Comparison of ENCODE assay signal across 23 cellular contexts in the genomic region with DNA sequence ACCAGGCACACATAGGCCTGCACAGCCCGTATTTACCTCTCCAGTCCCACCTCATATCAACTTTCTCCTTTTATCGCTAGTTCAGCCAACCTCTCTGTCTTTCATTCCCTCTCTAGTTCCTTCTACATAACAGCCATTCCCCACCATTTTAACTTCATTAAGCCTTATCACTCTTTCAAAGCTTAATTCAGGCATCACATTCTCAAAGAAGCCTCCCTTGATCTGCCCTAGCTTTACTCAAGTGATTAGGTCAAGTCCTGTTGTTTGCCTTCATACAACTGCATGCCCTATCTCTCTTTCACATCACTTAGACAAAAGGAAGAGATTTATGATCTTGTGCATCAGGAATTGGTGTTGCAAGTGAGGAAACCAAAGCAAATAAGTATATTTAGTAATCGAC.
DNase-seq lines count a peak whose midpoint lies in the region; ATAC-seq, FAIRE-seq and TF ChIP-seq lines count a peak whose summit lies in the region.
"Had no signal": no experiment of that assay in that cellular context is flagged by ENCODE, and none has a peak within 500 bp of the region (broad histone marks: within the 10 kb centered on the region; RNA-seq: fewer than 3 reads in every experiment).

No MANE protein-coding gene starts in this region.

- peaks cover 20% of the 10 kb centered on the region for H3K36me3 Mint-ChIP-seq in glutamatergic neuron (ENCODE audit: unreplicated experiment)
- peaks cover 0 to 4% of the 10 kb centered on the region in 2 donors for H3K36me3 Mint-ChIP-seq in activated T-cell treated with anti-CD3 and anti-CD28 coated beads, Interleukin-2, amount 50 U/mL, for 72 hours (ENCODE audit: insufficient read depth in 2 of 2)
- H3K36me3 Mint-ChIP-seq: CD4-positive, CD25-positive, alpha-beta regulatory T cell; CD8-positive, alpha-beta memory T cell had no signal

- H3K27me3 Mint-ChIP-seq in glutamatergic neuron (ENCODE audit: unreplicated experiment): peaks cover 2% of the 10 kb centered on the region
- H3K27me3 Mint-ChIP-seq in activated T-cell treated with anti-CD3 and anti-CD28 coated beads, Interleukin-2, amount 50 U/mL, for 72 hours (ENCODE audit: low read depth): no peaks in the 10 kb centered on the region
- H3K27me3 Mint-ChIP-seq: IgD-negative memory B cell had no signal

- H3K4me3 ChIP-seq in LNCaP clone FGC (ENCODE audit: low read depth, low read length) (no peak overlapping the region), neuronal stem cell (ENCODE audit: low read length in 2 of 2) (no peak overlapping the region), heart right ventricle (no peak overlapping the region)
- H3K4me3 ChIP-seq: GM23338 had no signal

- H3K27me3 ChIP-seq in neuronal stem cell (ENCODE audit: control insufficient read depth in 3 of 3, insufficient read depth in 3 of 3, low read depth in 1 of 3, low read length in 3 of 3): no peaks in the 10 kb centered on the region
- H3K27me3 ChIP-seq in heart right ventricle: no peaks in the 10 kb centered on the region

- H2AFZ ChIP-seq in neuronal stem cell (ENCODE audit: low read length): peak overlapping the region; percentile 13
- H2AFZ ChIP-seq: GM23338 had no signal

- H3K23ac ChIP-seq in neuronal stem cell (ENCODE audit: low read depth, low read length, poor library complexity): no peak overlapping the region

- no peak overlapping the region for H2BK5ac ChIP-seq in neuronal stem cell (ENCODE audit: low read length)

- peaks cover 0 to 9% of the 10 kb centered on the region in 2 donors for H3K4me1 ChIP-seq in neuronal stem cell (ENCODE audit: control insufficient read depth in 2 of 2, insufficient read depth in 1 of 2, low read depth in 1 of 2, low read length in 2 of 2)
- no peaks in the 10 kb centered on the region for H3K4me1 ChIP-seq in heart right ventricle
- H3K4me1 ChIP-seq: BE2C had no signal

- no peak overlapping the region for H2BK120ac ChIP-seq in neuronal stem cell (ENCODE audit: low read depth, low read length)

- no peak overlapping the region for H3K4me3 Mint-ChIP-seq in glutamatergic neuron (ENCODE audit: unreplicated experiment)
- H3K4me3 Mint-ChIP-seq in activated T-cell treated with anti-CD3 and anti-CD28 coated beads, Interleukin-2, amount 50 U/mL, for 72 hours: no peak overlapping the region
- H3K4me3 Mint-ChIP-seq: CD4-positive, CD25-positive, alpha-beta regulatory T cell; CD8-positive, alpha-beta memory T cell; GM23338; HFFc6; IgD-negative memory B cell had no signal

- no peak overlapping the region for H3K14ac ChIP-seq in neuronal stem cell (ENCODE audit: low read length)

- no peaks in the 10 kb centered on the region for H3K79me1 ChIP-seq in neuronal stem cell (ENCODE audit: low read depth, low read length)

- no peaks in the 10 kb centered on the region for H3K36me3 ChIP-seq in neuronal stem cell (replicated peaks in 1 of 2; ENCODE audit: control insufficient read depth in 2 of 2, insufficient read depth in 2 of 2, low read length in 2 of 2)
- H3K36me3 ChIP-seq in heart right ventricle: no peaks in the 10 kb centered on the region
- H3K36me3 ChIP-seq: BE2C had no signal

- H3K9ac ChIP-seq in neuronal stem cell (ENCODE audit: low read depth, low read length, poor library complexity): no peak overlapping the region

- H2BK12ac ChIP-seq in neuronal stem cell (ENCODE audit: low read length): no peak overlapping the region

- DNase-seq in LNCaP clone FGC (ENCODE audit: low read depth) (peak; percentile 2), NCI-H69 (lab: John Stamatoyannopoulos, UW) (peak; percentile 6), glutamatergic neuron (no peak), neuronal stem cell (ENCODE audit: low spot score) (no peak), heart right ventricle (no peak), D721Med (ENCODE audit: insufficient read length, low spot score) (no peak)
- no peak for DNase-seq in activated T-cell treated with anti-CD3 and anti-CD28 coated beads, Interleukin-2, amount 50 U/mL, for 72 hours
- DNase-seq: ACHN; BE2C; C1 segment of cervical spinal cord; CD4-positive, CD25-positive, alpha-beta regulatory T cell; CD8-positive, alpha-beta memory T cell; COR-L47; GDM1; H7; HFFc6 had no signal

- intact Hi-C loops in heart right ventricle (cut with DNase I): no loop called here

- no peak overlapping the region for H3K18ac ChIP-seq in neuronal stem cell (ENCODE audit: low read length)

- no peak for ATAC-seq in heart right ventricle
- ATAC-seq in activated T-cell treated with anti-CD3 and anti-CD28 coated beads, Interleukin-2, amount 50 U/mL, for 72 hours (replicated peaks in 1 of 2): no peak
- ATAC-seq: GM23338, HCT116, HepG2 had no signal

- no peak overlapping the region for H2BK15ac ChIP-seq in neuronal stem cell (ENCODE audit: low read length)

- H3K4me2 ChIP-seq in neuronal stem cell (ENCODE audit: insufficient read depth, low read length, poor library complexity, severe bottlenecking): no peak overlapping the region

- peak overlapping the region; percentile 69 for H3K27ac Mint-ChIP-seq in glutamatergic neuron (ENCODE audit: unreplicated experiment)
- no peak overlapping the region for H3K27ac Mint-ChIP-seq in activated T-cell treated with anti-CD3 and anti-CD28 coated beads, Interleukin-2, amount 50 U/mL, for 72 hours
- H3K27ac Mint-ChIP-seq: GM23338, HFFc6, IgD-negative memory B cell had no signal

- WGBS in neuronal stem cell (ENCODE audit: extremely low coverage in 2 of 2, insufficient read length in 2 of 2, insufficient replicate concordance in 1 of 2), 2 donors: no CpG with 5 or more reads among the region's 3 CpGs
- 89 to 94% methylated on average over 3 of the region's 3 CpGs for WGBS in heart right ventricle, 2 donors

- H2AK5ac ChIP-seq in neuronal stem cell (ENCODE audit: low read depth, low read length): no peak overlapping the region

- peaks cover 8% of the 10 kb centered on the region for H3K9me3 Mint-ChIP-seq in glutamatergic neuron (ENCODE audit: unreplicated experiment)
- no peaks in the 10 kb centered on the region for H3K9me3 Mint-ChIP-seq in activated T-cell treated with anti-CD3 and anti-CD28 coated beads, Interleukin-2, amount 50 U/mL, for 72 hours
- H3K9me3 Mint-ChIP-seq: GM23338, HFFc6 had no signal

- no peak overlapping the region for H3K4ac ChIP-seq in neuronal stem cell (ENCODE audit: low read length)

- TF ChIP-seq CTCF in LNCaP clone FGC (IDR thresholded peaks at IDR 0.05; ENCODE audit: control insufficient read depth, extremely low read depth, insufficient read depth): no peak
- TF ChIP-seq CTCF in glutamatergic neuron (IDR thresholded peaks at IDR 0.05; ENCODE audit: partially characterized antibody, unreplicated experiment): no peak
- no peak for TF ChIP-seq CTCF in heart right ventricle (IDR thresholded peaks at IDR 0.05)
- TF ChIP-seq CTCF in D721Med (IDR thresholded peaks at IDR 0.05; ENCODE audit: insufficient read depth, missing control alignments): no peak

- H3K4me1 Mint-ChIP-seq in glutamatergic neuron (ENCODE audit: low read depth, unreplicated experiment): peaks cover 21% of the 10 kb centered on the region
- H3K4me1 Mint-ChIP-seq in activated T-cell treated with anti-CD3 and anti-CD28 coated beads, Interleukin-2, amount 50 U/mL, for 72 hours (ENCODE audit: low read depth): peaks cover 5% of the 10 kb centered on the region
- H3K4me1 Mint-ChIP-seq: CD4-positive, CD25-positive, alpha-beta regulatory T cell; CD8-positive, alpha-beta memory T cell; GM23338 had no signal

- H4K91ac ChIP-seq in neuronal stem cell (ENCODE audit: low read depth, low read length, poor library complexity): no peak overlapping the region

- H3K27ac ChIP-seq in neuronal stem cell (replicated peaks; ENCODE audit: low read length) (no peak overlapping the region), heart right ventricle (no peak overlapping the region)

- H3K9me3 ChIP-seq in neuronal stem cell (replicated peaks in 1 of 2; ENCODE audit: control insufficient read depth in 2 of 2, insufficient read depth in 1 of 2, low read depth in 1 of 2, low read length in 2 of 2): peaks cover 3 to 4% of the 10 kb centered on the region in 2 donors
- H3K9me3 ChIP-seq in heart right ventricle: peaks cover 0 to 37% (median 3%) of the 10 kb centered on the region in 11 donors
- H3K9me3 ChIP-seq: BE2C had no signal

- FAIRE-seq in D721Med (lab: Jason Lieb, UNC): no peak
- FAIRE-seq: A204.1, GM12892, GM18507, HepG2 had no signal

- no peak overlapping the region for H4K8ac ChIP-seq in neuronal stem cell (ENCODE audit: low read depth, low read length)

Comparison
In these comparisons a context has a peak if more than half of its experiments do, and no peak if none do; other contexts are left out.
1. DNase-seq: peak in LNCaP clone FGC (single experiment) and NCI-H69 (single experiment); none in glutamatergic neuron (single experiment), neuronal stem cell (single experiment), heart right ventricle (0 of 2), activated T-cell treated with anti-CD3 and anti-CD28 coated beads, Interleukin-2, amount 50 U/mL, for 72 hours (0 of 2) and D721Med (single experiment).